In genomic region chr7:42911482-42912447, GRCh38 we compare ENCODE assay signal across 1 cellular context.
TF ChIP-seq lines count a peak whose summit lies in the region.

Gene C7orf25 (minus strand): TSS chr7:42912070. CDS start chr7:42910900, 1,170 bp downstream.

TF ChIP-seq in K562, 482 proteins besides CTCF, POLR2A, EP300 and RAD21 (continued from another document and continues in another):
- TF ChIP-seq ZMIZ1 (IDR thresholded peaks at IDR 0.05; ENCODE audit: low read depth in 2 of 2, low read length in 2 of 2): no peak; a peak in 2 of 4 replicates
- TF ChIP-seq ARID2 (IDR thresholded peaks at IDR 0.05): no peak
- TF ChIP-seq SRF (CRISPR knock-in tag; IDR thresholded peaks at IDR 0.05): peak in 1 of 2 experiments; percentile 76; a peak in 2 of 4 replicates
- peak; percentile 98 for TF ChIP-seq TFE3 (CRISPR knock-in tag; IDR thresholded peaks at IDR 0.05)
- TF ChIP-seq TEAD1 (CRISPR knock-in tag; IDR thresholded peaks at IDR 0.05): peak in 1 of 2 experiments; percentile 27; a peak in 1 of 4 replicates
- TF ChIP-seq NFIC (IDR thresholded peaks at IDR 0.05): peak; percentile 34
- no peak for TF ChIP-seq CBX8 (IDR thresholded peaks at IDR 0.05; ENCODE audit: borderline replicate concordance, extremely low read depth, low read depth, low read length, poor library complexity, severe bottlenecking)
- no peak for TF ChIP-seq SREBF2 (CRISPR knock-in tag; IDR thresholded peaks at IDR 0.05)
- TF ChIP-seq MBD1 (CRISPR knock-in tag; IDR thresholded peaks at IDR 0.05): no peak
- no peak for TF ChIP-seq NFXL1 (CRISPR knock-in tag; IDR thresholded peaks at IDR 0.05)
- TF ChIP-seq TFAP4 (CRISPR knock-in tag; IDR thresholded peaks at IDR 0.05; ENCODE audit: borderline replicate concordance): peak; percentile 86
- TF ChIP-seq SMAD4 (CRISPR knock-in tag; conservative IDR thresholded peaks at IDR 0.05): peak; percentile 79; the same call in 1 of the 2 replicates
- no peak for TF ChIP-seq BRF2 (IDR thresholded peaks at IDR 0.05; ENCODE audit: borderline replicate concordance, insufficient read depth, insufficient read length)
- TF ChIP-seq NR2C1 (IDR thresholded peaks at IDR 0.05): peak; percentile 79
- TF ChIP-seq NR2C1 (tag; IDR thresholded peaks at IDR 0.05): peak; percentile 78
- peak in 1 of 2 experiments; percentile 80; a peak in 1 of 4 replicates for TF ChIP-seq KDM4B (IDR thresholded peaks at IDR 0.05; ENCODE audit: borderline replicate concordance in 2 of 2, low read depth in 1 of 2)
- TF ChIP-seq DACH1 (IDR thresholded peaks at IDR 0.05; ENCODE audit: partially characterized antibody): peak; percentile 9
- peak; percentile 61 for TF ChIP-seq SUPT5H (IDR thresholded peaks at IDR 0.05)
- no peak for TF ChIP-seq CHCHD3 (CRISPR knock-in tag; IDR thresholded peaks at IDR 0.05)
- TF ChIP-seq ZBED1 (IDR thresholded peaks at IDR 0.05): no peak
- no peak for TF ChIP-seq ZNF764 (CRISPR knock-in tag; IDR thresholded peaks at IDR 0.05; ENCODE audit: low read depth)
- no peak for TF ChIP-seq TAF7 (tag; IDR thresholded peaks at IDR 0.05)
- no peak for TF ChIP-seq ZC3H8 (IDR thresholded peaks at IDR 0.05)
- TF ChIP-seq HLTF (IDR thresholded peaks at IDR 0.05): no peak
- no peak; the same call in 1 of the 2 replicates for TF ChIP-seq KAT7 (CRISPR knock-in tag; IDR thresholded peaks at IDR 0.05; ENCODE audit: borderline replicate concordance)
- no peak for TF ChIP-seq CAMTA2 (CRISPR knock-in tag; conservative IDR thresholded peaks at IDR 0.05)
- no peak for TF ChIP-seq MAFF (IDR thresholded peaks at IDR 0.05; ENCODE audit: low read length)
- no peak for TF ChIP-seq MIER1 (IDR thresholded peaks at IDR 0.05; ENCODE audit: low read depth)
- no peak for TF ChIP-seq ZBTB49 (CRISPR knock-in tag; IDR thresholded peaks at IDR 0.05; ENCODE audit: borderline replicate concordance)
- TF ChIP-seq POLR3G (IDR thresholded peaks at IDR 0.05; ENCODE audit: extremely low read depth, insufficient read length, insufficient replicate concordance): no peak
- TF ChIP-seq KLF10 (CRISPR knock-in tag; IDR thresholded peaks at IDR 0.05): no peak
- no peak for TF ChIP-seq ZNF280B (CRISPR knock-in tag; IDR thresholded peaks at IDR 0.05)
- TF ChIP-seq RBFOX2 (IDR thresholded peaks at IDR 0.05; ENCODE audit: low read depth, low read length): peak; percentile 81
- no peak for TF ChIP-seq ZNF253 (CRISPR knock-in tag; conservative IDR thresholded peaks at IDR 0.05)
- TF ChIP-seq FOXP1 (CRISPR knock-in tag; IDR thresholded peaks at IDR 0.05): no peak
- TF ChIP-seq MTA3 (IDR thresholded peaks at IDR 0.05; ENCODE audit: borderline replicate concordance): peak; percentile 84; the same call in 1 of the 2 replicates
- no peak for TF ChIP-seq ILK (tag; IDR thresholded peaks at IDR 0.05; ENCODE audit: borderline replicate concordance, low read depth)
- peak; percentile 82 for TF ChIP-seq ZFX (CRISPR knock-in tag; IDR thresholded peaks at IDR 0.05)
- TF ChIP-seq VEZF1 (CRISPR knock-in tag; IDR thresholded peaks at IDR 0.05): peak; percentile 95
- no peak for TF ChIP-seq ZSCAN32 (CRISPR knock-in tag; IDR thresholded peaks at IDR 0.05)
- TF ChIP-seq ARID1B (IDR thresholded peaks at IDR 0.05): no peak; the same call in 1 of the 2 replicates
- no peak for TF ChIP-seq NR1H2 (CRISPR knock-in tag; IDR thresholded peaks at IDR 0.05)
- TF ChIP-seq CREB1 (IDR thresholded peaks at IDR 0.05): peak; percentile 86
- peak; percentile 87 for TF ChIP-seq CREB1 (CRISPR knock-in tag; IDR thresholded peaks at IDR 0.05)
- no peak for TF ChIP-seq ZFP30 (CRISPR knock-in tag; IDR thresholded peaks at IDR 0.05; ENCODE audit: borderline replicate concordance)
- no peak for TF ChIP-seq TAL1 (IDR thresholded peaks at IDR 0.05)
- TF ChIP-seq MCM2 (IDR thresholded peaks at IDR 0.05; ENCODE audit: low read depth): no peak
- no peak for TF ChIP-seq NFYB (IDR thresholded peaks at IDR 0.05; ENCODE audit: extremely low read depth, insufficient read length)
- TF ChIP-seq E2F8 (IDR thresholded peaks at IDR 0.05; ENCODE audit: low read depth, partially characterized antibody): peak; percentile 42
- no peak; the same call in 1 of the 2 replicates for TF ChIP-seq ZNF644 (tag; IDR thresholded peaks at IDR 0.05; ENCODE audit: low read depth)
- no peak for TF ChIP-seq ZNF277 (CRISPR knock-in tag; IDR thresholded peaks at IDR 0.05; ENCODE audit: borderline replicate concordance)
